ENCODE assay signal across 1 cellular context in genomic region chr10:72245949-72246525, GRCh38.
TF ChIP-seq lines count a peak whose summit lies in the region.

No MANE protein-coding gene starts in this region.

TF ChIP-seq in K562, 482 proteins besides CTCF, POLR2A, EP300 and RAD21 (continued from another document and continues in another):
- TF ChIP-seq IFI16 (CRISPR knock-in tag; IDR thresholded peaks at IDR 0.05) (no peak), RBM15 (IDR thresholded peaks at IDR 0.05; ENCODE audit: insufficient read depth, low read length) (no peak), ZNF12 (CRISPR knock-in tag; IDR thresholded peaks at IDR 0.05) (no peak), HDGF (IDR thresholded peaks at IDR 0.05) (no peak), FOSL1 (tag; conservative IDR thresholded peaks at IDR 0.05) (no peak), RBFOX2 (IDR thresholded peaks at IDR 0.05; ENCODE audit: low read depth, low read length) (no peak), TAL1 (IDR thresholded peaks at IDR 0.05) (no peak), RREB1 (CRISPR knock-in tag; IDR thresholded peaks at IDR 0.05) (no peak), ZNF263 (CRISPR knock-in tag; IDR thresholded peaks at IDR 0.05; ENCODE audit: borderline replicate concordance) (no peak), TCF3 (CRISPR knock-in tag; IDR thresholded peaks at IDR 0.05) (no peak), ZBTB9 (CRISPR knock-in tag; IDR thresholded peaks at IDR 0.05) (no peak), PREB (CRISPR knock-in tag; IDR thresholded peaks at IDR 0.05) (peak; percentile 83; the same call in 1 of the 2 replicates), PPARD (CRISPR knock-in tag; IDR thresholded peaks at IDR 0.05) (no peak), TARDBP (IDR thresholded peaks at IDR 0.05) (no peak), NR4A1 (CRISPR knock-in tag; IDR thresholded peaks at IDR 0.05) (no peak; the same call in 1 of the 2 replicates), NR4A1 (tag; IDR thresholded peaks at IDR 0.05) (peak; percentile 56; the same call in 1 of the 2 replicates), FIP1L1 (IDR thresholded peaks at IDR 0.05; ENCODE audit: low read depth, low read length, poor library complexity, severe bottlenecking) (no peak), ZNF740 (CRISPR knock-in tag; IDR thresholded peaks at IDR 0.05) (no peak), ZNF740 (tag; IDR thresholded peaks at IDR 0.05) (no peak), ZNF239 (CRISPR knock-in tag; IDR thresholded peaks at IDR 0.05) (peak; percentile 24; the same call in 1 of the 2 replicates), ARID3B (CRISPR knock-in tag; IDR thresholded peaks at IDR 0.05; ENCODE audit: borderline replicate concordance) (no peak), ZBTB1 (CRISPR knock-in tag; IDR thresholded peaks at IDR 0.05; ENCODE audit: borderline replicate concordance, low read depth) (0 out of 2 replicates have a peak, but pooled peaks have one; percentile 49), ZNF655 (CRISPR knock-in tag; IDR thresholded peaks at IDR 0.05) (no peak), GTF2F1 (IDR thresholded peaks at IDR 0.05; ENCODE audit: low read depth, low read length) (no peak), CUX1 (CRISPR knock-in tag; IDR thresholded peaks at IDR 0.05) (no peak), ZNF121 (CRISPR knock-in tag; conservative IDR thresholded peaks at IDR 0.05) (no peak), SMARCA5 (IDR thresholded peaks at IDR 0.05) (no peak), ID3 (CRISPR knock-in tag; IDR thresholded peaks at IDR 0.05) (no peak), ID3 (tag; IDR thresholded peaks at IDR 0.05) (peak; percentile 48; the same call in 1 of the 2 replicates), ZZZ3 (IDR thresholded peaks at IDR 0.05) (no peak), ZBTB34 (CRISPR knock-in tag; IDR thresholded peaks at IDR 0.05) (no peak)
- TF ChIP-seq, protein P1, sequence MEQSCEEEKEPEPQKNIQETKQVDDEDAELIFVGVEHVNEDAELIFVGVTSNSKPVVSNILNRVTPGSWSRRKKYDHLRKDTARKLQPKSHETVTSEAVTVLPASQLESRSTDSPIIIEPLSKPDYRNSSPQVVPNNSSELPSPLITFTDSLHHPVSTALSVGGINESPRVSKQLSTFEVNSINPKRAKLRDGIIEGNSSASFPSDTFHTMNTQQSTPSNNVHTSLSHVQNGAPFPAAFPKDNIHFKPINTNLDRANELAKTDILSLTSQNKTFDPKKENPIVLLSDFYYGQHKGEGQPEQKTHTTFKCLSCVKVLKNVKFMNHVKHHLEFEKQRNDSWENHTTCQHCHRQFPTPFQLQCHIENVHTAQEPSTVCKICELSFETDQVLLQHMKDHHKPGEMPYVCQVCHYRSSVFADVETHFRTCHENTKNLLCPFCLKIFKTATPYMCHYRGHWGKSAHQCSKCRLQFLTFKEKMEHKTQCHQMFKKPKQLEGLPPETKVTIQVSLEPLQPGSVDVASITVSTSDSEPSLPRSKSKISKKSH (CRISPR knock-in tag; IDR thresholded peaks at IDR 0.05): no peak
